9 cellular contexts compared by ENCODE assay signal in genomic region chr17:82838386-82839063, GRCh38. TPM values are rescaled to one million over a fixed set of nuclear protein-coding genes. Genes with fewer than 3 reads are reported as not detected.
DNase-seq lines count a peak whose midpoint lies in the region; ATAC-seq and TF ChIP-seq lines count a peak whose summit lies in the region.
"Had no signal": no experiment of that assay in that cellular context is flagged by ENCODE, and none has a peak within 500 bp of the region (broad histone marks: within the 10 kb centered on the region; RNA-seq: fewer than 3 reads in every experiment).

No MANE protein-coding gene starts in this region.

- no peak for TF ChIP-seq CTCF in fibroblast of villous mesenchyme (IDR thresholded peaks at IDR 0.05; ENCODE audit: insufficient read depth, low read depth, low read length)
- TF ChIP-seq CTCF in psoas muscle (IDR thresholded peaks at IDR 0.05), result no peak

- H3K4me1 ChIP-seq in psoas muscle, result peaks cover 20% of the 10 kb centered on the region

- H3K4me3 ChIP-seq in fibroblast of villous mesenchyme (ENCODE audit: low read depth, low read length), result no peak overlapping the region
- H3K4me3 ChIP-seq in psoas muscle, result peak overlapping the region; percentile 41

- H3K27ac ChIP-seq in psoas muscle, result peak overlapping the region; percentile 72

- H3K36me3 ChIP-seq in psoas muscle (ENCODE audit: insufficient read depth in 1 of 2, low read depth in 1 of 2), result no peaks in the 10 kb centered on the region

- H3K9me3 ChIP-seq in psoas muscle, result no peaks in the 10 kb centered on the region

- 39 to 55% (median 46%) methylated on average over 17 of the region's 17 CpGs for WGBS in psoas muscle, 3 donors

- no peaks in the 10 kb centered on the region for H3K27me3 ChIP-seq in psoas muscle (ENCODE audit: insufficient read depth in 3 of 3, low read length in 2 of 3)

- DNase-seq in GM04503 (ENCODE audit: low read depth) (peak; percentile 41), OCI-M1 (lab: John Stamatoyannopoulos, UW) (peak; percentile 31), fibroblast of villous mesenchyme (ENCODE audit: low read depth) (peak; percentile 58), psoas muscle (peak; percentile 78 to 88), NCI-H2171 treated with DMSO at 0.1 percent for 48 hours (lab: John Stamatoyannopoulos, UW) (no peak), SW 1271 (lab: John Stamatoyannopoulos, UW) (no peak)
- no peak for DNase-seq in central memory CD4-positive, alpha-beta T cell
- DNase-seq in stimulated activated naive CD4-positive, alpha-beta T cell (lab: John Stamatoyannopoulos, UW), result no peak
- DNase-seq: activated CD4-positive, alpha-beta T cell treated with anti-CD3 and anti-CD28 coated beads, Interleukin-2, amount 50 U/mL, for 48 hours had no signal

- intact Hi-C loops in psoas muscle (cut with DNase I), result no loop called here

- ATAC-seq in psoas muscle, result peak; percentile 74 to 85 (median 82)

RNA-seq across cellular contexts. Expression of gene ZNF750, which starts 1.3 kb away (rescaled TPM):
- total RNA-seq in fibroblast of villous mesenchyme (not detected in 2 replicates), psoas muscle (1 to 10 TPM in 3 of 4 donors, not detected in 1; 1.8 to 6.3 (median 2.7) TPM)
- 1 to 10 TPM in 2 of 3 donors, under 1 TPM in 1; 0.79 to 5.1 (median 1.4) TPM for polyA plus RNA-seq in psoas muscle

Comparison
In these comparisons a context has a peak if more than half of its experiments do, and no peak if none do; other contexts are left out.
1. DNase-seq: peak in GM04503 (single experiment), OCI-M1 (single experiment), fibroblast of villous mesenchyme (single experiment) and psoas muscle (2 of 2); none in NCI-H2171 treated with DMSO at 0.1 percent for 48 hours (single experiment), central memory CD4-positive, alpha-beta T cell (single experiment), stimulated activated naive CD4-positive, alpha-beta T cell (0 of 6) and SW 1271 (0 of 2).